ENCODE assay signal across 30 cellular contexts in genomic region chr1:36835696-36836095, GRCh38.
"Had no signal": no experiment of that assay in that cellular context is flagged by ENCODE, and none has a peak within 500 bp of the region (broad histone marks: within the 10 kb centered on the region; RNA-seq: fewer than 3 reads in every experiment).

No MANE protein-coding gene starts in this region.

- H3K4me3 ChIP-seq: MG63, Peyer's patch, SJSA1 had no signal

- DNase-seq: activated CD4-positive, alpha-beta T cell treated with anti-CD3 and anti-CD28 coated beads for 36 hours; activated CD4-positive, alpha-beta T cell treated with anti-CD3 and anti-CD28 coated beads, Interleukin-2, amount 10 ng/mL, durations not matched to agents 7 days and 5 days; activated CD4-positive, alpha-beta T cell treated with anti-CD3 and anti-CD28 coated beads, Interleukin-2, amount 50 U/mL, for 48 hours; activated CD8-positive, alpha-beta T cell treated with anti-CD3 and anti-CD28 coated beads, Interleukin-2, amount 10 ng/mL, durations not matched to agents 7 days and 5 days; activated gamma-delta T cell treated with Interleukin-2 at 50 U/mL for 16 hours; activated naive CD4-positive, alpha-beta T cell treated with anti-CD3 and anti-CD28 coated beads for 36 hours; activated naive CD8-positive, alpha-beta T cell treated with anti-CD3 and anti-CD28 coated beads, Interleukin-2, amount 50 U/mL, for 24 hours; activated T-cell treated with anti-CD3 and anti-CD28 coated beads, Interleukin-2, amount 50 U/mL, for 24 hours; cerebellar nuclear complex; Kasumi-1; KG1; NCI-H1048; NCI-H146; NCI-H187; NCI-H2227 treated with DMSO at 0.1 percent for 48 hours; NCI-H524 treated with DMSO at 0.1 percent for 48 hours; Peyer's patch; SHP77 treated with DMSO at 0.1 percent for 48 hours had no signal

- H3K9me3 Mint-ChIP-seq: activated CD4-positive, alpha-beta T cell treated with anti-CD3 and anti-CD28 coated beads, Interleukin-2, amount 10 ng/mL, durations not matched to agents 7 days and 5 days; activated naive CD4-positive, alpha-beta T cell treated with anti-CD3 and anti-CD28 coated beads for 36 hours; activated naive CD8-positive, alpha-beta T cell treated with anti-CD3 and anti-CD28 coated beads, Interleukin-2, amount 50 U/mL, for 24 hours; activated T-cell treated with anti-CD3 and anti-CD28 coated beads, Interleukin-2, amount 50 U/mL, for 24 hours; activated T-helper 2 cell treated with anti-CD3 and anti-CD28 coated beads, Interferon-gamma antibody, Interleukin-2, Interleukin-4, amounts not matched to agents 10 μg/mL and 5 μg/mL and 100 μg/mL, durations not matched to agents 14 hours and 24 hours and 36 hours; brain; T-helper 1 cell treated with Interleukin-12 subunit alpha and Interleukin-12 subunit beta and Interleukin-4 antibody, amounts not matched to agents 30 μg/mL and 1 μg/mL, for 36 hours; T-helper 2 cell treated with Interferon-gamma antibody and Interleukin-4, amounts not matched to agents 5 μg/mL and 100 μg/mL, for 36 hours; WTC11 had no signal

- ATAC-seq: activated CD4-positive, alpha-beta T cell treated with anti-CD3 and anti-CD28 coated beads for 36 hours; activated CD4-positive, CD25-positive, alpha-beta regulatory T cell treated with anti-CD3 and anti-CD28 coated beads, Interleukin-2, amount 50 U/mL, for 24 hours; activated CD8-positive, alpha-beta T cell treated with anti-CD3 and anti-CD28 coated beads, Interleukin-2, amount 10 ng/mL, durations not matched to agents 7 days and 5 days; activated naive CD8-positive, alpha-beta T cell treated with anti-CD3 and anti-CD28 coated beads, Interleukin-2, amount 50 U/mL, for 24 hours; WTC11 had no signal

- H3K9me3 ChIP-seq: MG63, Peyer's patch, SJSA1, SK-N-SH had no signal

- H3K27ac ChIP-seq: Peyer's patch, SJSA1 had no signal

- H3K36me3 ChIP-seq: MG63, Peyer's patch, SJSA1 had no signal

- H3K4me1 Mint-ChIP-seq: activated CD4-positive, alpha-beta T cell treated with anti-CD3 and anti-CD28 coated beads for 36 hours; activated CD4-positive, alpha-beta T cell treated with anti-CD3 and anti-CD28 coated beads, Interleukin-2, amount 10 ng/mL, durations not matched to agents 7 days and 5 days; activated naive CD8-positive, alpha-beta T cell treated with anti-CD3 and anti-CD28 coated beads, Interleukin-2, amount 50 U/mL, for 24 hours had no signal

- H3K9ac ChIP-seq: SK-N-SH had no signal

- FAIRE-seq: bronchial epithelial cell, colon had no signal

- H3K27me3 Mint-ChIP-seq: activated CD4-positive, alpha-beta T cell treated with anti-CD3 and anti-CD28 coated beads, Interleukin-2, amount 10 ng/mL, durations not matched to agents 7 days and 5 days had no signal

- H3K27ac Mint-ChIP-seq: activated CD4-positive, alpha-beta T cell treated with anti-CD3 and anti-CD28 coated beads for 36 hours; activated CD4-positive, alpha-beta T cell treated with anti-CD3 and anti-CD28 coated beads, Interleukin-2, amount 10 ng/mL, durations not matched to agents 7 days and 5 days; activated CD8-positive, alpha-beta T cell treated with anti-CD3 and anti-CD28 coated beads, Interleukin-2, amount 10 ng/mL, durations not matched to agents 7 days and 5 days; activated naive CD4-positive, alpha-beta T cell treated with anti-CD3 and anti-CD28 coated beads for 36 hours; activated naive CD8-positive, alpha-beta T cell; activated naive CD8-positive, alpha-beta T cell treated with anti-CD3 and anti-CD28 coated beads, Interleukin-2, amount 50 U/mL, for 24 hours; activated T-cell treated with anti-CD3 and anti-CD28 coated beads, Interleukin-2, amount 50 U/mL, for 24 hours; activated T-helper 2 cell treated with anti-CD3 and anti-CD28 coated beads, Interferon-gamma antibody, Interleukin-2, Interleukin-4, amounts not matched to agents 10 μg/mL and 5 μg/mL and 100 μg/mL, durations not matched to agents 14 hours and 24 hours and 36 hours; T-helper 1 cell treated with Interleukin-12 subunit alpha and Interleukin-12 subunit beta and Interleukin-4 antibody, amounts not matched to agents 30 μg/mL and 1 μg/mL, for 36 hours; T-helper 2 cell treated with Interferon-gamma antibody and Interleukin-4, amounts not matched to agents 5 μg/mL and 100 μg/mL, for 36 hours; WTC11 had no signal

- H3K36me3 Mint-ChIP-seq: activated naive CD8-positive, alpha-beta T cell; brain; WTC11 had no signal

- H3K4me3 Mint-ChIP-seq: activated CD4-positive, alpha-beta T cell treated with anti-CD3 and anti-CD28 coated beads for 36 hours; activated CD4-positive, alpha-beta T cell treated with anti-CD3 and anti-CD28 coated beads, Interleukin-2, amount 10 ng/mL, durations not matched to agents 7 days and 5 days; activated CD8-positive, alpha-beta T cell treated with anti-CD3 and anti-CD28 coated beads, Interleukin-2, amount 10 ng/mL, durations not matched to agents 7 days and 5 days; activated naive CD4-positive, alpha-beta T cell treated with anti-CD3 and anti-CD28 coated beads for 36 hours; activated naive CD8-positive, alpha-beta T cell; activated naive CD8-positive, alpha-beta T cell treated with anti-CD3 and anti-CD28 coated beads, Interleukin-2, amount 50 U/mL, for 24 hours; activated T-cell treated with anti-CD3 and anti-CD28 coated beads, Interleukin-2, amount 50 U/mL, for 24 hours; brain; T-helper 1 cell treated with Interleukin-12 subunit alpha and Interleukin-12 subunit beta and Interleukin-4 antibody, amounts not matched to agents 30 μg/mL and 1 μg/mL, for 36 hours; T-helper 2 cell treated with Interferon-gamma antibody and Interleukin-4, amounts not matched to agents 5 μg/mL and 100 μg/mL, for 36 hours; WTC11 had no signal

- H3K4me1 ChIP-seq: Peyer's patch, SJSA1 had no signal
